1 cellular context compared by ENCODE assay signal in the genomic region with DNA sequence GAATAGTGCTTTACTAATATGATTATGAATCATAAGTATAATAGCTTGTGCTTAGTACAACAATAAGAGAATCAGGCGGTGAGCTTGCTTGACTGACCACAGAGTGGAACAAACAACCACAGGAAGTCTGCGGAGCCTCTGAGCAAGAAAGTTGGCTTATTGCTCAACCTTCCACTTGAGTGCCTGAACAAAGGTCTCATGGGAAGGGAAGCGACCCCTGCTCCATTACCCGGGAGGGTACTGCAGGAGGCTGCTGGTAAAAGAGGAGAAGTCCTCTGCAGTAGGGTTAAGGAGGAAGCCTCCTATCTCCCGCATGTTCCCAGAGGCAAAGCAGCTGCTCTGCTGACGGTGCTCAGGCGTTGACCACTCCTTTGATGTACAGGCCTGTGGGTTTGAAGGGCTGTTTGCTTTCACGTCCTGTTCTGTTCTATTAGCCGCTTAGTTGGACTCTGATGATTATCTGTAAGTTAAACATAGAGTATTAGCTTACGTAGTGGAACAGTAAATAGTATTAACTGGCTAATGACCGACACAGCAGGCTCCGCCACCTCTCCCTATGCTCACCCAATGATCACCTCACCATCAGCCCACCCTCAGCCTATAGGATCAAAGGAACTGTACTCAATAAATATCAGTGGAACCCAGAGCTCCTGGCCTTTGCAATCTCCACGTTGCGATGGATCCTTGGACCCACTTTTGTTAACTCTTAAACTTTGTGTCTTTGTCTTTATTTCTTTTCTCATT.
TF ChIP-seq lines count a peak whose summit lies in the region.

No MANE protein-coding gene starts in this region.

TF ChIP-seq in HepG2, 621 proteins besides CTCF, POLR2A, EP300 and RAD21 (continued from another document):
- TF ChIP-seq, protein P1, sequence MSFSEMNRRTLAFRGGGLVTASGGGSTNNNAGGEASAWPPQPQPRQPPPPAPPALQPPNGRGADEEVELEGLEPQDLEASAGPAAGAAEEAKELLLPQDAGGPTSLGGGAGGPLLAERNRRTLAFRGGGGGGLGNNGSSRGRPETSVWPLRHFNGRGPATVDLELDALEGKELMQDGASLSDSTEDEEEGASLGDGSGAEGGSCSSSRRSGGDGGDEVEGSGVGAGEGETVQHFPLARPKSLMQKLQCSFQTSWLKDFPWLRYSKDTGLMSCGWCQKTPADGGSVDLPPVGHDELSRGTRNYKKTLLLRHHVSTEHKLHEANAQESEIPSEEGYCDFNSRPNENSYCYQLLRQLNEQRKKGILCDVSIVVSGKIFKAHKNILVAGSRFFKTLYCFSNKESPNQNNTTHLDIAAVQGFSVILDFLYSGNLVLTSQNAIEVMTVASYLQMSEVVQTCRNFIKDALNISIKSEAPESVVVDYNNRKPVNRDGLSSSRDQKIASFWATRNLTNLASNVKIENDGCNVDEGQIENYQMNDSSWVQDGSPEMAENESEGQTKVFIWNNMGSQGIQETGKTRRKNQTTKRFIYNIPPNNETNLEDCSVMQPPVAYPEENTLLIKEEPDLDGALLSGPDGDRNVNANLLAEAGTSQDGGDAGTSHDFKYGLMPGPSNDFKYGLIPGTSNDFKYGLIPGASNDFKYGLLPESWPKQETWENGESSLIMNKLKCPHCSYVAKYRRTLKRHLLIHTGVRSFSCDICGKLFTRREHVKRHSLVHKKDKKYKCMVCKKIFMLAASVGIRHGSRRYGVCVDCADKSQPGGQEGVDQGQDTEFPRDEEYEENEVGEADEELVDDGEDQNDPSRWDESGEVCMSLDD (CRISPR knock-in tag; IDR thresholded peaks at IDR 0.05; ENCODE audit: borderline replicate concordance), result no peak
- TF ChIP-seq ZNF891 (CRISPR knock-in tag; IDR thresholded peaks at IDR 0.05) (no peak), IRX3 (CRISPR knock-in tag; IDR thresholded peaks at IDR 0.05; ENCODE audit: borderline replicate concordance, low read depth) (no peak; the same call in 1 of the 2 replicates), WIZ (CRISPR knock-in tag; IDR thresholded peaks at IDR 0.05) (no peak), NPAS2 (CRISPR knock-in tag; IDR thresholded peaks at IDR 0.05; ENCODE audit: borderline replicate concordance) (no peak), TCF7 (IDR thresholded peaks at IDR 0.05; ENCODE audit: low read depth) (peak; percentile 97), HMGA1 (CRISPR knock-in tag; conservative IDR thresholded peaks at IDR 0.05) (no peak), ZKSCAN5 (CRISPR knock-in tag; IDR thresholded peaks at IDR 0.05) (no peak), TRIM24 (CRISPR knock-in tag; IDR thresholded peaks at IDR 0.05) (no peak), DNMT1 (CRISPR knock-in tag; IDR thresholded peaks at IDR 0.05) (no peak), ZNF615 (CRISPR knock-in tag; IDR thresholded peaks at IDR 0.05; ENCODE audit: borderline replicate concordance) (peak; percentile 55; the same call in 1 of the 2 replicates), RARG (CRISPR knock-in tag; IDR thresholded peaks at IDR 0.05; ENCODE audit: low read depth) (no peak), SALL1 (CRISPR knock-in tag; IDR thresholded peaks at IDR 0.05) (peak; percentile 89), YEATS4 (CRISPR knock-in tag; IDR thresholded peaks at IDR 0.05; ENCODE audit: borderline replicate concordance) (no peak), ZNF432 (CRISPR knock-in tag; IDR thresholded peaks at IDR 0.05; ENCODE audit: borderline replicate concordance) (no peak), FOXO1 (CRISPR knock-in tag; IDR thresholded peaks at IDR 0.05) (peak; percentile 68), PHF21A (CRISPR knock-in tag; IDR thresholded peaks at IDR 0.05) (peak; percentile 81), MED8 (CRISPR knock-in tag; IDR thresholded peaks at IDR 0.05; ENCODE audit: insufficient replicate concordance) (peak; percentile 80), ZNF564 (CRISPR knock-in tag; IDR thresholded peaks at IDR 0.05) (peak; percentile 42), PCBP1 (IDR thresholded peaks at IDR 0.05; ENCODE audit: borderline replicate concordance, low read depth, low read length) (no peak), JARID2 (CRISPR knock-in tag; IDR thresholded peaks at IDR 0.05; ENCODE audit: insufficient replicate concordance) (no peak)
- TF ChIP-seq, protein P2, sequence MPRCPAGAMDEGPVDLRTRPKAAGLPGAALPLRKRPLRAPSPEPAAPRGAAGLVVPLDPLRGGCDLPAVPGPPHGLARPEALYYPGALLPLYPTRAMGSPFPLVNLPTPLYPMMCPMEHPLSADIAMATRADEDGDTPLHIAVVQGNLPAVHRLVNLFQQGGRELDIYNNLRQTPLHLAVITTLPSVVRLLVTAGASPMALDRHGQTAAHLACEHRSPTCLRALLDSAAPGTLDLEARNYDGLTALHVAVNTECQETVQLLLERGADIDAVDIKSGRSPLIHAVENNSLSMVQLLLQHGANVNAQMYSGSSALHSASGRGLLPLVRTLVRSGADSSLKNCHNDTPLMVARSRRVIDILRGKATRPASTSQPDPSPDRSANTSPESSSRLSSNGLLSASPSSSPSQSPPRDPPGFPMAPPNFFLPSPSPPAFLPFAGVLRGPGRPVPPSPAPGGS (CRISPR knock-in tag; IDR thresholded peaks at IDR 0.05), result no peak
- TF ChIP-seq, protein P3, sequence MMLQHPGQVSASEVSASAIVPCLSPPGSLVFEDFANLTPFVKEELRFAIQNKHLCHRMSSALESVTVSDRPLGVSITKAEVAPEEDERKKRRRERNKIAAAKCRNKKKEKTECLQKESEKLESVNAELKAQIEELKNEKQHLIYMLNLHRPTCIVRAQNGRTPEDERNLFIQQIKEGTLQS (CRISPR knock-in tag; IDR thresholded peaks at IDR 0.05), result no peak
- TF ChIP-seq, protein P4, sequence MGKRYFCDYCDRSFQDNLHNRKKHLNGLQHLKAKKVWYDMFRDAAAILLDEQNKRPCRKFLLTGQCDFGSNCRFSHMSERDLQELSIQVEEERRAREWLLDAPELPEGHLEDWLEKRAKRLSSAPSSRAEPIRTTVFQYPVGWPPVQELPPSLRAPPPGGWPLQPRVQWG (CRISPR knock-in tag; IDR thresholded peaks at IDR 0.05; ENCODE audit: borderline replicate concordance, low read depth), result no peak
TF ChIP-seq in HepG2: peak in this region for 252.
